9 cellular contexts compared by ENCODE assay signal in genomic region chrX:19846995-19847790, GRCh38. TPM values are rescaled to one million over a fixed set of nuclear protein-coding genes. Genes with fewer than 3 reads are reported as not detected.
DNase-seq lines count a peak whose midpoint lies in the region; ATAC-seq, FAIRE-seq and TF ChIP-seq lines count a peak whose summit lies in the region.
"Had no signal": no experiment of that assay in that cellular context is flagged by ENCODE, and none has a peak within 500 bp of the region (broad histone marks: within the 10 kb centered on the region; RNA-seq: fewer than 3 reads in every experiment).

No MANE protein-coding gene starts in this region.

- H3K27ac ChIP-seq in effector memory CD4-positive, alpha-beta T cell (ENCODE audit: insufficient read depth, low read length, poor library complexity, severe bottlenecking) = peak overlapping the region; percentile 21
- H3K27ac ChIP-seq in osteoblast (ENCODE audit: low read depth, low read length) = peak overlapping the region; percentile 15
- H3K27ac ChIP-seq in ascending aorta = no peak overlapping the region

- TF ChIP-seq CTCF in osteoblast (IDR thresholded peaks at IDR 0.05; ENCODE audit: extremely low read depth, low read depth, low read length) = no peak
- TF ChIP-seq CTCF in ascending aorta (IDR thresholded peaks at IDR 0.05) = no peak
- no peak for TF ChIP-seq CTCF in BE2C (IDR thresholded peaks at IDR 0.05; ENCODE audit: low read depth, low read length)

- no peak for ATAC-seq in HG03521 (IDR thresholded peaks at IDR 0.05; ENCODE audit: unreplicated experiment)

- no peak overlapping the region for H3K4me3 ChIP-seq in effector memory CD4-positive, alpha-beta T cell (ENCODE audit: insufficient read depth, low read depth, low read length, poor library complexity, severe bottlenecking)
- H3K4me3 ChIP-seq in osteoblast (ENCODE audit: insufficient read depth, low read length) = no peak overlapping the region
- H3K4me3 ChIP-seq in ascending aorta = no peak overlapping the region
- H3K4me3 ChIP-seq in BE2C (ENCODE audit: low read depth, low read length) = no peak overlapping the region
- H3K4me3 ChIP-seq: dorsolateral prefrontal cortex had no signal

- no peaks in the 10 kb centered on the region for H3K4me1 ChIP-seq in effector memory CD4-positive, alpha-beta T cell (ENCODE audit: control insufficient read depth, insufficient read depth, low read length, poor library complexity, severe bottlenecking)
- H3K4me1 ChIP-seq in osteoblast (ENCODE audit: insufficient read depth, low read length) = peaks cover 4% of the 10 kb centered on the region
- no peaks in the 10 kb centered on the region for H3K4me1 ChIP-seq in ascending aorta
- no peaks in the 10 kb centered on the region for H3K4me1 ChIP-seq in BE2C

- no peak overlapping the region for H2AFZ ChIP-seq in osteoblast (ENCODE audit: low read length)

- DNase-seq in stimulated activated CD4-positive, alpha-beta T cell treated with anti-CD3 and anti-CD28 coated beads, Interleukin-2, amount 100 ng/mL, for 24 hours = peak; percentile 21 to 29
- DNase-seq in stimulated activated CD4-positive, alpha-beta T cell treated with anti-CD3 and anti-CD28 coated beads, Interleukin-2, amount 100 ng/mL, for 48 hours = no peak
- DNase-seq in RCC 7860 (ENCODE audit: low spot score) (peak; percentile 68), osteoblast (ENCODE audit: insufficient read length, low spot score, missing footprints) (no peak), ascending aorta (ENCODE audit: low spot score in 2 of 2) (no peak), BE2C (no peak)
- no peak for DNase-seq in effector memory CD4-positive, alpha-beta T cell

- H3K27me3 ChIP-seq in effector memory CD4-positive, alpha-beta T cell (replicated peaks; ENCODE audit: control insufficient read depth, insufficient read depth, low read length, poor library complexity, severe bottlenecking) = no peaks in the 10 kb centered on the region
- H3K27me3 ChIP-seq in osteoblast (ENCODE audit: insufficient read depth, low read length) (no peaks in the 10 kb centered on the region), ascending aorta (no peaks in the 10 kb centered on the region), BE2C (no peaks in the 10 kb centered on the region)

- H3K9me3 ChIP-seq in effector memory CD4-positive, alpha-beta T cell (ENCODE audit: control insufficient read depth, low read length) = no peaks in the 10 kb centered on the region
- H3K9me3 ChIP-seq in osteoblast (ENCODE audit: low read depth, low read length) (no peaks in the 10 kb centered on the region), ascending aorta (no peaks in the 10 kb centered on the region), BE2C (no peaks in the 10 kb centered on the region)

- intact Hi-C loops in ascending aorta (cut with DNase I) = no loop called here

- no peaks in the 10 kb centered on the region for H4K20me1 ChIP-seq in osteoblast (ENCODE audit: insufficient read depth, low read length)

- no peaks in the 10 kb centered on the region for H3K36me3 ChIP-seq in effector memory CD4-positive, alpha-beta T cell (ENCODE audit: control insufficient read depth, insufficient read depth, low read length)
- H3K36me3 ChIP-seq in osteoblast (ENCODE audit: insufficient read depth, low read length) (no peaks in the 10 kb centered on the region), ascending aorta (no peaks in the 10 kb centered on the region), BE2C (no peaks in the 10 kb centered on the region)

- no peaks in the 10 kb centered on the region for H3K79me2 ChIP-seq in osteoblast (ENCODE audit: insufficient read depth, low read length)

- peak; percentile 88 for FAIRE-seq in RCC 7860 (lab: Jason Lieb, UNC)

- peak overlapping the region; percentile 47 for H3K4me2 ChIP-seq in osteoblast (ENCODE audit: insufficient read depth, low read length)

RNA-seq across cellular contexts. Expression of gene SH3KBP1, which starts 40.2 kb away (rescaled TPM):
- total RNA-seq in osteoblast = 32.6 and 35.1 TPM in 2 replicates
- total RNA-seq in ascending aorta = 27.4 TPM
- 8.1 TPM for polyA plus RNA-seq in BE2C (2012; ENCODE audit: insufficient read depth, insufficient read length, low read depth)

Comparison
In these comparisons a context has a peak if more than half of its experiments do, and no peak if none do; other contexts are left out.
1. DNase-seq: peak in stimulated activated CD4-positive, alpha-beta T cell treated with anti-CD3 and anti-CD28 coated beads, Interleukin-2, amount 100 ng/mL, for 24 hours (2 of 2) and RCC 7860 (single experiment); none in stimulated activated CD4-positive, alpha-beta T cell treated with anti-CD3 and anti-CD28 coated beads, Interleukin-2, amount 100 ng/mL, for 48 hours (0 of 2), effector memory CD4-positive, alpha-beta T cell (0 of 3), osteoblast (single experiment), ascending aorta (0 of 2) and BE2C (single experiment).
2. H3K27ac ChIP-seq: peak in effector memory CD4-positive, alpha-beta T cell (single experiment) and osteoblast (single experiment); none in ascending aorta (0 of 2).